ENCODE assay signal across 1 cellular context in the genomic region with DNA sequence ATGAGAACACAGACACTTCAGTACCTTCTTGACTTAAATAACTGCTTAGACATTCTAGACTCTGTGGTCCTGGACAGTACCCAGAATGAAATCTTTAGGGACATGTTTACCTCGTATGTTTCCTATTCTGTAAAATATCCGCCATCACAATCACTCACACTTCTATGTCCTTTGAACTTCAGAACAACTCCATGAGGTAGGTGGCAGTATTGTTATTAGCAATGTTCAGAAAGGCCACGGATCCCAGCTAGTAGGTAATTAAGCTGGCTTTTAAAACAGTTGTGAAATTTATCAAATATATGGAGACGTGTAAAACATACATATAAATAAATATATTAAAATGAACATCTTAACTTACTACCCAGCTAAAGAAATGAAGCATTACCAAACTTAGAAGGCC.
TF ChIP-seq lines count a peak whose summit lies in the region.

No MANE protein-coding gene starts in this region.

TF ChIP-seq in Ishikawa, 13 proteins besides CTCF, POLR2A, EP300 and RAD21 (continued from another document):
- TF ChIP-seq, protein P1, sequence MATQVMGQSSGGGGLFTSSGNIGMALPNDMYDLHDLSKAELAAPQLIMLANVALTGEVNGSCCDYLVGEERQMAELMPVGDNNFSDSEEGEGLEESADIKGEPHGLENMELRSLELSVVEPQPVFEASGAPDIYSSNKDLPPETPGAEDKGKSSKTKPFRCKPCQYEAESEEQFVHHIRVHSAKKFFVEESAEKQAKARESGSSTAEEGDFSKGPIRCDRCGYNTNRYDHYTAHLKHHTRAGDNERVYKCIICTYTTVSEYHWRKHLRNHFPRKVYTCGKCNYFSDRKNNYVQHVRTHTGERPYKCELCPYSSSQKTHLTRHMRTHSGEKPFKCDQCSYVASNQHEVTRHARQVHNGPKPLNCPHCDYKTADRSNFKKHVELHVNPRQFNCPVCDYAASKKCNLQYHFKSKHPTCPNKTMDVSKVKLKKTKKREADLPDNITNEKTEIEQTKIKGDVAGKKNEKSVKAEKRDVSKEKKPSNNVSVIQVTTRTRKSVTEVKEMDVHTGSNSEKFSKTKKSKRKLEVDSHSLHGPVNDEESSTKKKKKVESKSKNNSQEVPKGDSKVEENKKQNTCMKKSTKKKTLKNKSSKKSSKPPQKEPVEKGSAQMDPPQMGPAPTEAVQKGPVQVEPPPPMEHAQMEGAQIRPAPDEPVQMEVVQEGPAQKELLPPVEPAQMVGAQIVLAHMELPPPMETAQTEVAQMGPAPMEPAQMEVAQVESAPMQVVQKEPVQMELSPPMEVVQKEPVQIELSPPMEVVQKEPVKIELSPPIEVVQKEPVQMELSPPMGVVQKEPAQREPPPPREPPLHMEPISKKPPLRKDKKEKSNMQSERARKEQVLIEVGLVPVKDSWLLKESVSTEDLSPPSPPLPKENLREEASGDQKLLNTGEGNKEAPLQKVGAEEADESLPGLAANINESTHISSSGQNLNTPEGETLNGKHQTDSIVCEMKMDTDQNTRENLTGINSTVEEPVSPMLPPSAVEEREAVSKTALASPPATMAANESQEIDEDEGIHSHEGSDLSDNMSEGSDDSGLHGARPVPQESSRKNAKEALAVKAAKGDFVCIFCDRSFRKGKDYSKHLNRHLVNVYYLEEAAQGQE (IDR thresholded peaks at IDR 0.05; ENCODE audit: low read depth), result no peak
- TF ChIP-seq FOXM1 (IDR thresholded peaks at IDR 0.05; ENCODE audit: borderline replicate concordance, low read depth) (no peak), TCF12 (IDR thresholded peaks at IDR 0.05; ENCODE audit: low read depth) (no peak), TEAD4 (IDR thresholded peaks at IDR 0.05) (no peak), EGR1 (IDR thresholded peaks at IDR 0.05) (no peak)
- TF ChIP-seq, protein P2, sequence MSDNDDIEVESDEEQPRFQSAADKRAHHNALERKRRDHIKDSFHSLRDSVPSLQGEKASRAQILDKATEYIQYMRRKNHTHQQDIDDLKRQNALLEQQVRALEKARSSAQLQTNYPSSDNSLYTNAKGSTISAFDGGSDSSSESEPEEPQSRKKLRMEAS (IDR thresholded peaks at IDR 0.05), result no peak
